Comparison of ENCODE assay signal across 8 cellular contexts in the genomic region with DNA sequence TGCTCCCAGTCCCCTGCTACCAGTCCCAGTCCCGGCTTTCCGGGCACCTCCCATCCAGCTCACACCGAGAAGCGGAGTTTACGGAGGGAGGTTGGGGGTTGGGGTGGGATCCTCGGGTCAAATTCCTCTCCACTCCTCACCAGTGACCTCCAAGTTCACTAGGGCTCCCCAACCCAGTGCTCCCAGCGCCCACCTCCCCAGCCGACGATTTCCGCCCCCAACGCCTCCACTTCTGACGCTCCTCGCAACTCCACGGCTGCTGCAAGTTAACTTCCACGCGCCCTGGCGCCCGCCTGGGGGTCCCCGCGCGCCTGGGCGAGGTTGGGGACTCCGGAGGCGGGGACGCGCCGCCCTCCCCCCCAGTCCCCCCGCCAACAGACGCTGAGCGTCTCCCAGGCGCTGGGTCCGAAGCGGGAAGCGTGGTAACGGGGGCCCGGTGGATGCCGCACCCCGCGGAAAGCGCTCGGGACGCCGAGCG. TPM values are rescaled to one million over a fixed set of nuclear protein-coding genes. Genes with fewer than 3 reads are reported as not detected.
A peak's percentile ranks its signal among the peaks of the same experiment; 100 is the strongest.
DNase-seq lines count a peak whose midpoint lies in the region; ATAC-seq and TF ChIP-seq lines count a peak whose summit lies in the region.

No MANE protein-coding gene starts in this region.

- DNase-seq in GM10266 (ENCODE audit: extremely low spot score) (peak; percentile 43), T-helper 1 cell (peak in 4 of 5 donors; percentile 21 to 29 (median 22)), caudate nucleus (lab: John Stamatoyannopoulos, UW) (peak in 1 of 61 donors; percentile 10), left lobe of liver (ENCODE audit: low spot score) (peak; percentile 88)
- peak in 2 of 3 experiments; percentile 18 to 34 for DNase-seq in stimulated activated CD4-positive, alpha-beta T cell treated with anti-CD3 and anti-CD28 coated beads, TNF-alpha, amount 100 ng/mL, for 4 hours (ENCODE audit: low read depth in 3 of 3)

- TF ChIP-seq CTCF in GM10266 (IDR thresholded peaks at IDR 0.05; ENCODE audit: control insufficient read depth, insufficient read depth, low read depth, missing control alignments) = no peak

- peak overlapping the region; percentile 52 for H3K27ac ChIP-seq in caudate nucleus (ENCODE audit: low read depth, low read length)

- ATAC-seq in HG02973 (IDR thresholded peaks at IDR 0.05; ENCODE audit: unreplicated experiment) (peak; percentile 4), left lobe of liver (peak; percentile 77), GM18861 (IDR thresholded peaks at IDR 0.05; ENCODE audit: unreplicated experiment) (no peak), HG03457 (IDR thresholded peaks at IDR 0.05; ENCODE audit: unreplicated experiment) (no peak)

RNA-seq across cellular contexts. Expression of gene TPST2, which starts 0.5 kb away (rescaled TPM):
- 71.9 TPM for total RNA-seq in left lobe of liver

RNA-seq across cellular contexts. Expression of gene CRYBB1, which starts 28.4 kb away (rescaled TPM):
- not detected for total RNA-seq in left lobe of liver

RNA-seq across cellular contexts. Expression of gene CRYBA4, which starts 32.4 kb away (rescaled TPM):
- total RNA-seq in left lobe of liver = not detected

Comparison
In these comparisons a context has a peak if more than half of its experiments do, and no peak if none do; other contexts are left out.
1. ATAC-seq: peak in HG02973 (single experiment) and left lobe of liver (single experiment); none in GM18861 (single experiment) and HG03457 (single experiment).